In the genomic region with DNA sequence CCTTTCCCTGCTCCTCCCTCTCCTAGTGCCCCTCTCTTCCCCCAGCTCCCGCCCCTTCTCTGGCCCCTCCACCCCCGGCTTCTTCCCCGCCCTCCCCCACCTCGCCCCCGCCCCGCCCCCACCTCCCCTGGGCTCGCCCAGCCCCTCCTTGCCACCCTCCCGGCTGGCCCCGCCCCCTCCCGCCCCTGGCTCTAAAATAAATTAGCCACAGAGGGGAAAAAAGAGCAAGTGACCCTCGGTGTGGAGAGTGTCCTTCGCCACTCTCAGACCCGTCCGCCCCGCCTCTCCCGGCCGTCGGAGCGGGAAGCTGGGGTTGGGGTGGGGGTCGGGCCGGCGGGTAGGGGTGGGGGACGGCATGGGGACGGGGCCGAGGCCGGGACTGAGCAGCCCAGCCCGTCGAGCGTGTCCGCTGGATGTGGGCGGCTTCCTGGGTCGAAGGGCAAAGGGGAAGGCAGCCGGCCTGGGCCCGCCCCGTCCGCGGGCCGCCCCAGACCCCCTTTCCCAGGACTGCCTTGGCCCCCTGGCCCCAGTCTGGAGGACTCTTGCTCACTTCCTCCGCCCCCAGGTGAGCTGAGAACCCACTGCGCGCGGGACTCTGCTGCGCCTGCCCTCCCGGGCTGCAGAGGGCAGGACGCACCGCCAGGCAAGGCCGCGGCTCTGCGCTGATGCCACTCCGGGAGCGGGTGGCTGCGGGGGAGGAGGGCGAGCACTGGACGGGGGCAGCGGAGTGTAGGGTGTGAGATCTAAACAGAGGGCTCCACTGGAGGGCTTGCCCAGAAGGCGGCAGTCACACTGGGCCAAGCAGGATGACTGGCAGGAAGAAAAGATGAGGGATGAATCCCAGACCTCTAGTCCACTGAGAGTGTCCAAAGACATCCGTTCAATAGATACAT, we compare ENCODE assay signal across 10 cellular contexts. TPM values are rescaled to one million over a fixed set of nuclear protein-coding genes. Genes with fewer than 3 reads are reported as not detected.
DNase-seq lines count a peak whose midpoint lies in the region; ATAC-seq and TF ChIP-seq lines count a peak whose summit lies in the region.
"Had no signal": no experiment of that assay in that cellular context is flagged by ENCODE, and none has a peak within 500 bp of the region (broad histone marks: within the 10 kb centered on the region; RNA-seq: fewer than 3 reads in every experiment).

No MANE protein-coding gene starts in this region.

- peaks cover 4% of the 10 kb centered on the region for H3K36me3 Mint-ChIP-seq in neural progenitor cell

- peaks cover 0 to 42% (median 36%) of the 10 kb centered on the region in 9 donors for H3K27me3 ChIP-seq in heart left ventricle
- peaks cover 9 to 13% of the 10 kb centered on the region in 2 donors for H3K27me3 ChIP-seq in right atrium auricular region
- H3K27me3 ChIP-seq in neural progenitor cell = peaks cover 4% of the 10 kb centered on the region
- H3K27me3 ChIP-seq in aorta (ENCODE audit: control insufficient read depth in 1 of 2, insufficient read depth in 2 of 2, low read length in 1 of 2) = no peaks in the 10 kb centered on the region

- peaks cover 40% of the 10 kb centered on the region for H3K79me2 ChIP-seq in neural progenitor cell (ENCODE audit: low read depth)

- H3K9me3 ChIP-seq in heart left ventricle (no peaks in the 10 kb centered on the region), right atrium auricular region (no peaks in the 10 kb centered on the region), neural progenitor cell (ENCODE audit: low read depth) (no peaks in the 10 kb centered on the region), aorta (ENCODE audit: control insufficient read depth, low read length) (no peaks in the 10 kb centered on the region)

- H3K4me3 ChIP-seq in heart left ventricle (peak overlapping the region in 11 of 12 donors; percentile 55 to 73 (median 65)), right atrium auricular region (peak overlapping the region; percentile 49 to 68), neural progenitor cell (peak overlapping the region; percentile 97), aorta (ENCODE audit: low read length in 2 of 2) (no peak overlapping the region)

- peak overlapping the region; percentile 50 for H3K27ac Mint-ChIP-seq in neural progenitor cell
- H3K27ac Mint-ChIP-seq: activated T-helper 2 cell treated with anti-CD3 and anti-CD28 coated beads, Interferon-gamma antibody, Interleukin-2, Interleukin-4, amounts not matched to agents 10 μg/mL and 5 μg/mL and 100 μg/mL, durations not matched to agents 14 hours and 24 hours and 36 hours had no signal

- H3K27me3 Mint-ChIP-seq in neural progenitor cell (ENCODE audit: insufficient read depth, low read depth) = peaks cover 17% of the 10 kb centered on the region

- H3K36me3 ChIP-seq in heart left ventricle (no peaks in the 10 kb centered on the region), right atrium auricular region (no peaks in the 10 kb centered on the region), neural progenitor cell (no peaks in the 10 kb centered on the region), aorta (ENCODE audit: control insufficient read depth in 1 of 2, insufficient read depth in 2 of 2, low read length in 1 of 2) (no peaks in the 10 kb centered on the region)

- 30 to 44% (median 39%) methylated on average over 29 to 55 of the region's 57 CpGs for WGBS in heart left ventricle, 4 donors
- 47 to 52% methylated on average over 48 to 57 of the region's 57 CpGs for WGBS in aorta, 2 donors

- H3K9me3 Mint-ChIP-seq in neural progenitor cell = peaks cover 3% of the 10 kb centered on the region
- H3K9me3 Mint-ChIP-seq: activated T-helper 2 cell treated with anti-CD3 and anti-CD28 coated beads, Interferon-gamma antibody, Interleukin-2, Interleukin-4, amounts not matched to agents 10 μg/mL and 5 μg/mL and 100 μg/mL, durations not matched to agents 14 hours and 24 hours and 36 hours had no signal

- TF ChIP-seq POLR2A in heart left ventricle (IDR thresholded peaks at IDR 0.05) = no peak

- peak overlapping the region; percentile 88 for H3K4me2 ChIP-seq in neural progenitor cell

- H3K4me1 ChIP-seq in heart left ventricle = peaks cover 0 to 51% (median 36%) of the 10 kb centered on the region in 12 donors
- peaks cover 0 to 42% of the 10 kb centered on the region in 2 donors for H3K4me1 ChIP-seq in right atrium auricular region
- H3K4me1 ChIP-seq in neural progenitor cell = peaks cover 22% of the 10 kb centered on the region
- no peaks in the 10 kb centered on the region for H3K4me1 ChIP-seq in aorta (ENCODE audit: control insufficient read depth in 1 of 2, insufficient read depth in 2 of 2, low read length in 2 of 2)

- peaks cover 35% of the 10 kb centered on the region for H3F3A ChIP-seq in neural progenitor cell (ENCODE audit: low read depth)

- ATAC-seq in heart left ventricle = peak in 3 of 4 donors; percentile 3 to 37 (median 10)
- no peak for ATAC-seq in Right ventricle myocardium inferior
- ATAC-seq in aorta (ENCODE audit: low FRiP score) = peak; percentile 8
- no peak for ATAC-seq in HG03378 (IDR thresholded peaks at IDR 0.05; ENCODE audit: unreplicated experiment)

- peaks cover 63% of the 10 kb centered on the region for H3K4me1 Mint-ChIP-seq in neural progenitor cell

- peak overlapping the region; percentile 76 for H3K4me3 Mint-ChIP-seq in neural progenitor cell

- in situ Hi-C loops in G401 (cut with HindIII; ENCODE audit: low sequenced_read_pairs) = no loop called here

- H2AFZ ChIP-seq in neural progenitor cell (replicated peaks) = no peak overlapping the region

- peak in 1 of 12 donors; percentile 18 for TF ChIP-seq CTCF in heart left ventricle (IDR thresholded peaks at IDR 0.05)
- peak in 1 of 2 donors; percentile 29 for TF ChIP-seq CTCF in right atrium auricular region (IDR thresholded peaks at IDR 0.05)
- TF ChIP-seq CTCF in neural progenitor cell (IDR thresholded peaks at IDR 0.05) = peak; percentile 40

- H3K27ac ChIP-seq in heart left ventricle = peak overlapping the region in 10 of 12 donors; percentile 55 to 83 (median 72)
- H3K27ac ChIP-seq in right atrium auricular region = peak overlapping the region; percentile 42 to 66
- H3K27ac ChIP-seq in neural progenitor cell = no peak overlapping the region
- no peak overlapping the region for H3K27ac ChIP-seq in aorta (ENCODE audit: low read depth in 1 of 2, low read length in 2 of 2)

- peaks cover 39% of the 10 kb centered on the region for H4K20me1 ChIP-seq in neural progenitor cell (ENCODE audit: low read depth)

- no peak overlapping the region for H3K9ac ChIP-seq in neural progenitor cell

- DNase-seq in heart left ventricle = peak in 2 of 5 donors; percentile 32 to 40
- no peak for DNase-seq in Right ventricle myocardium inferior (ENCODE audit: missing footprints)
- no peak for DNase-seq in right atrium auricular region (ENCODE audit: low spot score)
- DNase-seq in neural progenitor cell (ENCODE audit: low spot score) = peak; percentile 89
- DNase-seq in aorta = peak in 1 of 2 donors; percentile 80
- no peak for DNase-seq in NCI-H187 treated with DMSO at 0.1 percent for 48 hours (lab: John Stamatoyannopoulos, UW)
- no peak for DNase-seq in G401 (ENCODE audit: low spot score)
- DNase-seq: NCI-H1694 had no signal

- intact Hi-C loops in heart left ventricle (cut with DNase I) = no loop called here
- intact Hi-C loops in Right ventricle myocardium inferior (cut with DNase I) = no loop called here
- intact Hi-C loops in aorta (cut with DNase I) = no loop called here

RNA-seq across cellular contexts. Expression of a gene that starts 0.6 kb away (rescaled TPM):
- under 1 TPM; 0.13 to 0.93 (median 0.35) TPM for total RNA-seq in heart left ventricle
- under 1 TPM; 0.17 to 0.23 TPM for polyA plus RNA-seq in heart left ventricle
- total RNA-seq in Right ventricle myocardium inferior = 0.22 TPM
- under 1 TPM; 0.19 to 0.24 TPM for total RNA-seq in right atrium auricular region
- 9.3 and 25.1 TPM in 2 replicates for total RNA-seq in neural progenitor cell (ENCODE audit: low replicate concordance)
- total RNA-seq in aorta = 1 to 10 TPM; 1.0 to 2.1 TPM
- polyA plus RNA-seq in aorta = under 1 TPM in 1 of 2 donors, not detected in 1; 0.08 TPM
- total RNA-seq in G401 (2014; rRNA removed; shearing (Covaris generic)) = 11.1 and 12.8 TPM in 2 replicates

RNA-seq across cellular contexts. Expression of a gene that starts 38.8 kb away (rescaled TPM):
- total RNA-seq in heart left ventricle = not detected
- polyA plus RNA-seq in heart left ventricle = not detected
- not detected for total RNA-seq in Right ventricle myocardium inferior
- not detected for total RNA-seq in right atrium auricular region
- total RNA-seq in neural progenitor cell (ENCODE audit: low replicate concordance) = 0.39 and 0.46 TPM in 2 replicates
- total RNA-seq in aorta = under 1 TPM in 1 of 2 donors, not detected in 1; 0.54 TPM
- polyA plus RNA-seq in aorta = not detected
- total RNA-seq in G401 (2014; rRNA removed; shearing (Covaris generic)) = not detected in 2 replicates
- total RNA-seq: activated T-helper 2 cell treated with anti-CD3 and anti-CD28 coated beads, Interferon-gamma antibody, Interleukin-2, Interleukin-4, amounts not matched to agents 10 μg/mL and 5 μg/mL and 100 μg/mL, durations not matched to agents 14 hours and 24 hours and 36 hours had no signal

RNA-seq across cellular contexts. Expression of a gene that starts 58.2 kb away (rescaled TPM):
- total RNA-seq in heart left ventricle (100 to 1,000 TPM in 1 of 9 donors, 10 to 100 TPM in 8; 23.5 to 116 (median 33.4) TPM), Right ventricle myocardium inferior (49.6 TPM), right atrium auricular region (10 to 100 TPM; 48.1 to 57.5 TPM), neural progenitor cell (ENCODE audit: low replicate concordance) (0.22 and 2.0 TPM in 2 replicates), aorta (10 to 100 TPM; 53.6 to 96.9 TPM)
- polyA plus RNA-seq in heart left ventricle (10 to 100 TPM; 20.5 to 35.1 TPM), aorta (10 to 100 TPM in 1 of 2 donors, 1 to 10 TPM in 1; 3.4 to 13.5 TPM)
- total RNA-seq in G401 (2014; rRNA removed; shearing (Covaris generic)) = 1.8 and 2.9 TPM in 2 replicates
- total RNA-seq: activated T-helper 2 cell treated with anti-CD3 and anti-CD28 coated beads, Interferon-gamma antibody, Interleukin-2, Interleukin-4, amounts not matched to agents 10 μg/mL and 5 μg/mL and 100 μg/mL, durations not matched to agents 14 hours and 24 hours and 36 hours had no signal

Comparison
In these comparisons a context has a peak if more than half of its experiments do, and no peak if none do; other contexts are left out.
1. ATAC-seq: peak in heart left ventricle (3 of 4) and aorta (single experiment); none in Right ventricle myocardium inferior (single experiment) and HG03378 (single experiment).
2. H3K27ac ChIP-seq: peak in heart left ventricle (10 of 12) and right atrium auricular region (2 of 2); none in neural progenitor cell (single experiment) and aorta (0 of 2).
3. H3K4me3 ChIP-seq: peak in heart left ventricle (11 of 12), right atrium auricular region (2 of 2) and neural progenitor cell (single experiment); none in aorta (0 of 2).